In genomic region chr3:110564674-110565073, GRCh38 we compare ENCODE assay signal across 2 cellular contexts.
TF ChIP-seq lines count a peak whose summit lies in the region.

No MANE protein-coding gene starts in this region.

TF ChIP-seq in GM23338, 12 proteins besides CTCF, POLR2A, EP300 and RAD21 (continued from another document):
- TF ChIP-seq ZNF462 (CRISPR knock-in tag; IDR thresholded peaks at IDR 0.05) (no peak), EZH2 (IDR thresholded peaks at IDR 0.05; ENCODE audit: low read depth, unreplicated experiment) (no peak), ETS1 (IDR thresholded peaks at IDR 0.05) (no peak), REST (IDR thresholded peaks at IDR 0.05; ENCODE audit: unreplicated experiment) (no peak), JUNB (IDR thresholded peaks at IDR 0.05; ENCODE audit: unreplicated experiment) (no peak), EZH2phosphoT487 (IDR thresholded peaks at IDR 0.05; ENCODE audit: unreplicated experiment) (no peak), ZNF331 (CRISPR knock-in tag; IDR thresholded peaks at IDR 0.05; ENCODE audit: low read depth) (no peak), POLR2AphosphoS5 (IDR thresholded peaks at IDR 0.05; ENCODE audit: low read depth) (no peak), ZNF114 (CRISPR knock-in tag; IDR thresholded peaks at IDR 0.05) (no peak), NANOG (IDR thresholded peaks at IDR 0.05; ENCODE audit: borderline replicate concordance) (no peak), CREB1 (CRISPR knock-in tag; IDR thresholded peaks at IDR 0.05; ENCODE audit: low read depth) (no peak)

TF ChIP-seq in K562, 482 proteins besides CTCF, POLR2A, EP300 and RAD21 (continued from another document):
- no peak for TF ChIP-seq ZNF407 (IDR thresholded peaks at IDR 0.05; ENCODE audit: low read depth)
- peak; percentile 49 for TF ChIP-seq MAFF (IDR thresholded peaks at IDR 0.05; ENCODE audit: low read length)
- peak; percentile 46 for TF ChIP-seq MAFG (tag; conservative IDR thresholded peaks at IDR 0.05)
- TF ChIP-seq ZNF699 (CRISPR knock-in tag; IDR thresholded peaks at IDR 0.05; ENCODE audit: insufficient replicate concordance): no peak
